ENCODE assay signal across 1 cellular context in the genomic region with DNA sequence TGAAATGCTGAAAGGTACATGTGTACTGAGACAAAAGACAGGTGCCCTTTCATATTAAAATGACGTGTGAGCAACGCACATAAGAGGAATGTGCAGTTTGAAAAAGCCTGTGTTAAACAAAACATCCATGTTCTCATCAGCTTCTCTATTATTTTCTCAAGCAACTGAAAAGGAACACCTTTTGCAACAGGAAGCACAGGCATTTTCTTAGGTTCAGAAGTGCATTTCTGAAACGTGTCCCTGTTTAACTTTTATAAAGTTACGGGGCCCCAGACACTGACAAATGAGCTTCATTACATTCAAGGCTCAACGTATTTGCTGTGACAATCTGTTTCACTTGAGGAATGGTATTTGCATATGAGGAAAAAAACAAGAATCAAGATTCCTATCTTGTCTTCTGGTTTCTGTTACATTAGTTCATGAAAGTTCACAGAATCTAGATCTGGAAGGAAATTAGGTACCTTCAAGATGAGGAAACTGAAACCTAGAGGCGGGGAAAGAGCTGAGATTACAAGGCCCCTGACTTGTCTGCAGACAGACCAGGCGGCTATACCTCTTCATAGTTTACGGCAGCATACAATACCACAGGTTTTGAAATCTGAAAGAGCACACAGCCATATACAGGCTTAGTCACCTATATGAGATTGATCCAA.
TF ChIP-seq lines count a peak whose summit lies in the region.

No MANE protein-coding gene starts in this region.

TF ChIP-seq in HepG2, 621 proteins besides CTCF, POLR2A, EP300 and RAD21 (continued from another document):
- TF ChIP-seq, protein P1, sequence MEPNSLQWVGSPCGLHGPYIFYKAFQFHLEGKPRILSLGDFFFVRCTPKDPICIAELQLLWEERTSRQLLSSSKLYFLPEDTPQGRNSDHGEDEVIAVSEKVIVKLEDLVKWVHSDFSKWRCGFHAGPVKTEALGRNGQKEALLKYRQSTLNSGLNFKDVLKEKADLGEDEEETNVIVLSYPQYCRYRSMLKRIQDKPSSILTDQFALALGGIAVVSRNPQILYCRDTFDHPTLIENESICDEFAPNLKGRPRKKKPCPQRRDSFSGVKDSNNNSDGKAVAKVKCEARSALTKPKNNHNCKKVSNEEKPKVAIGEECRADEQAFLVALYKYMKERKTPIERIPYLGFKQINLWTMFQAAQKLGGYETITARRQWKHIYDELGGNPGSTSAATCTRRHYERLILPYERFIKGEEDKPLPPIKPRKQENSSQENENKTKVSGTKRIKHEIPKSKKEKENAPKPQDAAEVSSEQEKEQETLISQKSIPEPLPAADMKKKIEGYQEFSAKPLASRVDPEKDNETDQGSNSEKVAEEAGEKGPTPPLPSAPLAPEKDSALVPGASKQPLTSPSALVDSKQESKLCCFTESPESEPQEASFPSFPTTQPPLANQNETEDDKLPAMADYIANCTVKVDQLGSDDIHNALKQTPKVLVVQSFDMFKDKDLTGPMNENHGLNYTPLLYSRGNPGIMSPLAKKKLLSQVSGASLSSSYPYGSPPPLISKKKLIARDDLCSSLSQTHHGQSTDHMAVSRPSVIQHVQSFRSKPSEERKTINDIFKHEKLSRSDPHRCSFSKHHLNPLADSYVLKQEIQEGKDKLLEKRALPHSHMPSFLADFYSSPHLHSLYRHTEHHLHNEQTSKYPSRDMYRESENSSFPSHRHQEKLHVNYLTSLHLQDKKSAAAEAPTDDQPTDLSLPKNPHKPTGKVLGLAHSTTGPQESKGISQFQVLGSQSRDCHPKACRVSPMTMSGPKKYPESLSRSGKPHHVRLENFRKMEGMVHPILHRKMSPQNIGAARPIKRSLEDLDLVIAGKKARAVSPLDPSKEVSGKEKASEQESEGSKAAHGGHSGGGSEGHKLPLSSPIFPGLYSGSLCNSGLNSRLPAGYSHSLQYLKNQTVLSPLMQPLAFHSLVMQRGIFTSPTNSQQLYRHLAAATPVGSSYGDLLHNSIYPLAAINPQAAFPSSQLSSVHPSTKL (CRISPR knock-in tag; IDR thresholded peaks at IDR 0.05): no peak
- TF ChIP-seq MAZ (IDR thresholded peaks at IDR 0.05; ENCODE audit: borderline replicate concordance, low read depth, low read length) (no peak), MAZ (CRISPR knock-in tag; IDR thresholded peaks at IDR 0.05; ENCODE audit: low read depth) (no peak), NKX3-1 (CRISPR knock-in tag; IDR thresholded peaks at IDR 0.05) (no peak), ZNF570 (CRISPR knock-in tag; IDR thresholded peaks at IDR 0.05; ENCODE audit: borderline replicate concordance) (no peak)
